ENCODE assay signal across 16 cellular contexts in genomic region chr11:3340025-3340424, GRCh38. TPM values are rescaled to one million over a fixed set of nuclear protein-coding genes. Genes with fewer than 3 reads are reported as not detected.
A peak's percentile ranks its signal among the peaks of the same experiment; 100 is the strongest.
DNase-seq lines count a peak whose midpoint lies in the region; ATAC-seq and TF ChIP-seq lines count a peak whose summit lies in the region.
"Had no signal": no experiment of that assay in that cellular context is flagged by ENCODE, and none has a peak within 500 bp of the region (broad histone marks: within the 10 kb centered on the region; RNA-seq: fewer than 3 reads in every experiment).

No MANE protein-coding gene starts in this region.

- H3K27me3 ChIP-seq in HCT116 (ENCODE audit: insufficient read depth, low read length) (no peaks in the 10 kb centered on the region), adipocyte (replicated peaks; ENCODE audit: control insufficient read depth, insufficient read depth, low read length) (no peaks in the 10 kb centered on the region), heart right ventricle (peaks cover 0 to 49% (median 19%) of the 10 kb centered on the region in 7 donors)
- H3K27me3 ChIP-seq: pancreas had no signal

- TF ChIP-seq POLR2A in HCT116 (IDR thresholded peaks at IDR 0.05; ENCODE audit: borderline replicate concordance, extremely low read depth, insufficient read depth, insufficient read length), result no peak

- peaks cover 30% of the 10 kb centered on the region for H3K27me3 Mint-ChIP-seq in activated CD8-positive, alpha-beta T cell treated with anti-CD3 and anti-CD28 coated beads for 36 hours

- ATAC-seq in HCT116, result peak; percentile 42; the same call in 1 of the 2 replicates
- ATAC-seq in HG03095 (IDR thresholded peaks at IDR 0.05; ENCODE audit: unreplicated experiment), result no peak
- no peak for ATAC-seq in heart right ventricle
- ATAC-seq in activated CD8-positive, alpha-beta T cell treated with anti-CD3 and anti-CD28 coated beads for 36 hours, result no peak

- intact Hi-C loops in HCT116 (cut with micrococcal nuclease) (no loop called here), heart right ventricle (cut with DNase I) (loop anchor here in 4 of 10 donors (10.0 kb wide), 1 partner anchor 65 kb away; no protein-coding TSS in a partner anchor)
- intact Hi-C loops in activated CD8-positive, alpha-beta T cell treated with anti-CD3 and anti-CD28 coated beads for 36 hours (cut with micrococcal nuclease), result loop anchor here (10.0 kb wide), 1 partner anchor 65 kb away; no protein-coding TSS in a partner anchor

- no peaks in the 10 kb centered on the region for H3K9me3 ChIP-seq in HCT116 (ENCODE audit: control insufficient read depth in 1 of 2, insufficient read depth in 1 of 2, low read depth in 1 of 2, low read length in 2 of 2)
- no peaks in the 10 kb centered on the region for H3K9me3 ChIP-seq in adipocyte (ENCODE audit: control insufficient read depth, low read length)
- no peaks in the 10 kb centered on the region for H3K9me3 ChIP-seq in heart right ventricle
- H3K9me3 ChIP-seq: esophagus muscularis mucosa, left ventricle myocardium inferior, pancreas had no signal

- H3K79me2 ChIP-seq in HCT116 (ENCODE audit: insufficient read depth, low read length), result no peaks in the 10 kb centered on the region

- no peak overlapping the region for H3K27ac Mint-ChIP-seq in activated CD8-positive, alpha-beta T cell treated with anti-CD3 and anti-CD28 coated beads for 36 hours
- H3K27ac Mint-ChIP-seq: stimulated activated naive CD8-positive, alpha-beta T cell treated with anti-CD3 and anti-CD28 coated beads, Interleukin-15, Interleukin-2, amounts not matched to agents 100 ng/mL and 50 ng/mL, for 24 hours had no signal

- no peak overlapping the region for H2AFZ ChIP-seq in HCT116 (ENCODE audit: low read depth, low read length, poor library complexity, severe bottlenecking)

- H3K4me3 ChIP-seq in HCT116 (replicated peaks in 1 of 2; ENCODE audit: low read depth in 1 of 2, low read length in 2 of 2) (no peak overlapping the region), adipocyte (ENCODE audit: low read length) (no peak overlapping the region), heart right ventricle (no peak overlapping the region)
- H3K4me3 ChIP-seq: esophagus muscularis mucosa, left ventricle myocardium inferior, pancreas had no signal

- H3K4me2 ChIP-seq in HCT116 (ENCODE audit: low read length), result no peak overlapping the region
- H3K4me2 ChIP-seq: KMS-11 had no signal

- no peaks in the 10 kb centered on the region for H3K9me3 Mint-ChIP-seq in activated CD8-positive, alpha-beta T cell treated with anti-CD3 and anti-CD28 coated beads for 36 hours
- H3K9me3 Mint-ChIP-seq: stimulated activated naive CD8-positive, alpha-beta T cell treated with anti-CD3 and anti-CD28 coated beads, Interleukin-15, Interleukin-2, amounts not matched to agents 100 ng/mL and 50 ng/mL, for 24 hours had no signal

- H3K36me3 Mint-ChIP-seq in activated CD8-positive, alpha-beta T cell treated with anti-CD3 and anti-CD28 coated beads for 36 hours (ENCODE audit: low read depth), result no peaks in the 10 kb centered on the region

- WGBS in heart right ventricle, 2 donors, result 64 to 65% methylated on average over 4 of the region's 4 CpGs

- TF ChIP-seq CTCF in HCT116 (IDR thresholded peaks at IDR 0.05 in 2 of 3, conservative IDR thresholded peaks at IDR 0.05 in 1 of 3; ENCODE audit: borderline replicate concordance in 1 of 3, insufficient read depth in 1 of 3, low read depth in 2 of 3, low read length in 2 of 3) (no peak), heart right ventricle (IDR thresholded peaks at IDR 0.05) (no peak)
- no peak for TF ChIP-seq CTCF in activated CD8-positive, alpha-beta T cell treated with anti-CD3 and anti-CD28 coated beads for 36 hours (IDR thresholded peaks at IDR 0.05)

- no peaks in the 10 kb centered on the region; the same call in 1 of the 2 replicates for H4K20me1 ChIP-seq in HCT116 (ENCODE audit: insufficient read depth)

- POLR2A ChIA-PET in HCT116 (lab: Charles Lee), result no interaction called here
- POLR2A ChIA-PET in activated CD8-positive, alpha-beta T cell treated with anti-CD3 and anti-CD28 coated beads for 36 hours (lab: Charles Lee), result no interaction called here

- CTCF ChIA-PET in HCT116 (lab: Charles Lee), result interaction anchor here (0.8 kb wide), 1 partner anchor 69 kb away, joined by 3 read pairs; no protein-coding TSS in a partner anchor
- CTCF ChIA-PET in activated CD8-positive, alpha-beta T cell treated with anti-CD3 and anti-CD28 coated beads for 36 hours (lab: Charles Lee), result interaction anchor here (2.0 to 4.4 kb wide), 3 partner anchors 41 to 73 kb away, joined by 15 to 67 read pairs (median 32); partner anchors contain the start of gene ZNF195

- BruUV-seq in HCT116 (replicated peaks; lab: Mats Ljungman, UMichigan), result no TSS peak

- no peak overlapping the region for H3K27ac ChIP-seq in HCT116 (ENCODE audit: low read depth, low read length)
- no peak overlapping the region for H3K27ac ChIP-seq in heart right ventricle
- H3K27ac ChIP-seq: esophagus muscularis mucosa, KMS-11, left ventricle myocardium inferior, pancreas had no signal

- TF ChIP-seq RAD21 in HCT116 (IDR thresholded peaks at IDR 0.05; ENCODE audit: low read depth), result no peak

- H3K9ac ChIP-seq in HCT116 (ENCODE audit: low read length) (no peak overlapping the region), adipocyte (ENCODE audit: low read length) (peak overlapping the region; percentile 7)
- H3K9ac ChIP-seq: KMS-11 had no signal

- RAD21 ChIA-PET in HCT116 (lab: Charles Lee; ENCODE audit: low non-redundant PET in 1 of 2, low total read pairs in 2 of 2, uncharacterized antibody in 2 of 2, unreplicated experiment in 2 of 2), result no interaction called here

- H3K4me1 ChIP-seq in HCT116 (ENCODE audit: control insufficient read depth in 1 of 2, insufficient read depth in 2 of 2, low read length in 2 of 2), result peaks cover 0 to 8% of the 10 kb centered on the region in 2 experiments; a peak in 1 of 4 replicates
- H3K4me1 ChIP-seq in adipocyte (ENCODE audit: control insufficient read depth, insufficient read depth, low read length), result peaks cover 9% of the 10 kb centered on the region
- H3K4me1 ChIP-seq in heart right ventricle, result no peaks in the 10 kb centered on the region
- H3K4me1 ChIP-seq: esophagus muscularis mucosa, left ventricle myocardium inferior had no signal

- H3K4me1 Mint-ChIP-seq in activated CD8-positive, alpha-beta T cell treated with anti-CD3 and anti-CD28 coated beads for 36 hours (ENCODE audit: low read depth), result no peaks in the 10 kb centered on the region

- H3K36me3 ChIP-seq in HCT116 (ENCODE audit: control insufficient read depth in 1 of 2, insufficient read depth in 2 of 2, low read length in 2 of 2), result no peaks in the 10 kb centered on the region
- no peaks in the 10 kb centered on the region for H3K36me3 ChIP-seq in adipocyte (ENCODE audit: control insufficient read depth, insufficient read depth, low read length, severe bottlenecking)
- no peaks in the 10 kb centered on the region for H3K36me3 ChIP-seq in heart right ventricle
- H3K36me3 ChIP-seq: esophagus muscularis mucosa, left ventricle myocardium inferior, pancreas had no signal

- H3K9me2 ChIP-seq in HCT116 (ENCODE audit: insufficient read depth), result no peaks in the 10 kb centered on the region

- DNase-seq in 8988T, result peak; percentile 33
- peak; percentile 10 for DNase-seq in HCT116 (ENCODE audit: low read depth, low spot score)
- DNase-seq in adipocyte (ENCODE audit: low read depth), result peak; percentile 66
- peak; percentile 25 for DNase-seq in glomerular visceral epithelial cell (ENCODE audit: extremely low spot score)
- no peak for DNase-seq in NCI-H2227 (lab: John Stamatoyannopoulos, UW; ENCODE audit: unreplicated experiment)
- DNase-seq in heart right ventricle, result no peak
- DNase-seq in activated CD8-positive, alpha-beta T cell treated with anti-CD3 and anti-CD28 coated beads for 36 hours, result no peak
- DNase-seq: activated CD8-positive, alpha-beta memory T cell treated with anti-CD3 and anti-CD28 coated beads, Interleukin-2, amount 50 U/mL, for 48 hours; anterior cingulate cortex; left ventricle myocardium inferior; pancreas; stimulated activated CD4-positive, alpha-beta T cell treated with anti-CD3 and anti-CD28 coated beads, Interleukin-2, amount 100 ng/mL, for 24 hours had no signal

- H3K4me3 Mint-ChIP-seq in activated CD8-positive, alpha-beta T cell treated with anti-CD3 and anti-CD28 coated beads for 36 hours, result no peak overlapping the region
- H3K4me3 Mint-ChIP-seq: stimulated activated naive CD8-positive, alpha-beta T cell treated with anti-CD3 and anti-CD28 coated beads, Interleukin-15, Interleukin-2, amounts not matched to agents 100 ng/mL and 50 ng/mL, for 24 hours had no signal

TF ChIP-seq in HCT116, 20 proteins besides CTCF, POLR2A, EP300 and RAD21 (continues in another document):
- TF ChIP-seq ELF1 (IDR thresholded peaks at IDR 0.05; ENCODE audit: borderline replicate concordance, low read depth), result no peak
- TF ChIP-seq FOSL1 (IDR thresholded peaks at IDR 0.05; ENCODE audit: low read depth), result 0 out of 2 replicates have a peak, but pooled peaks have one; percentile 21
- TF ChIP-seq SRF (IDR thresholded peaks at IDR 0.05; ENCODE audit: low read depth), result no peak

RNA-seq across cellular contexts. Expression of gene ZNF195, which starts 38.9 kb away (rescaled TPM):
- total RNA-seq in HCT116 (2021; ENCODE audit: unreplicated experiment) (47.7 TPM), heart right ventricle (10 to 100 TPM in 7 of 10 donors, 1 to 10 TPM in 3; 7.7 to 14.2 (median 11.1) TPM)
- polyA plus RNA-seq in HCT116 (2012), result 13.0 and 20.1 TPM in 2 replicates
- polyA plus RNA-seq in heart right ventricle, result 10 to 100 TPM in 1 of 2 donors, 1 to 10 TPM in 1; 6.4 to 11.8 TPM
- 10 to 100 TPM; 34.3 to 37.6 TPM for total RNA-seq in activated CD8-positive, alpha-beta T cell treated with anti-CD3 and anti-CD28 coated beads for 36 hours

Comparison
In these comparisons a context has a peak if more than half of its experiments do, and no peak if none do; other contexts are left out.
1. DNase-seq: peak in 8988T (single experiment), HCT116 (single experiment), adipocyte (single experiment) and glomerular visceral epithelial cell (single experiment); none in NCI-H2227 (single experiment), heart right ventricle (0 of 2) and activated CD8-positive, alpha-beta T cell treated with anti-CD3 and anti-CD28 coated beads for 36 hours (single experiment).